Comparison of ENCODE assay signal across 20 cellular contexts in genomic region chr1:234763910-234764309, GRCh38.
"Had no signal": no experiment of that assay in that cellular context is flagged by ENCODE, and none has a peak within 500 bp of the region (broad histone marks: within the 10 kb centered on the region; RNA-seq: fewer than 3 reads in every experiment).

No MANE protein-coding gene starts in this region.

- FAIRE-seq: endometrium, frontal cortex, islet of Langerhans, pancreas had no signal

- H3K4me1 ChIP-seq: uterus had no signal

- DNase-seq: cortex of kidney; effector memory CD4-positive, alpha-beta T cell; heart right ventricle; hypothalamus; kidney glomerular epithelial cell; naive thymus-derived CD4-positive, alpha-beta T cell; occipital lobe; pancreas; right cardiac atrium; stimulated activated CD4-positive, alpha-beta T cell treated with anti-CD3 and anti-CD28 coated beads, Interleukin-4, amount 100 ng/mL, for 1 hour; stimulated activated CD8-positive, alpha-beta memory T cell treated with anti-CD3 and anti-CD28 coated beads, Interleukin-4, amount 100 ng/mL, for 48 hours; stimulated activated naive CD8-positive, alpha-beta T cell treated with anti-CD3 and anti-CD28 coated beads, Interleukin-15, Interleukin-2, amounts not matched to agents 100 U/mL and 50 U/mL, for 24 hours; tibial artery; upper lobe of left lung; uterus had no signal

- ATAC-seq: esophagus mucosa; naive thymus-derived CD4-positive, alpha-beta T cell; pancreas; right cardiac atrium; stimulated activated effector memory CD8-positive, alpha-beta T cell treated with anti-CD3 and anti-CD28 coated beads, Interleukin-12 subunit alpha, Interleukin-12 subunit beta, amount 100 ng/mL, for 72 hours; stimulated activated naive CD8-positive, alpha-beta T cell treated with anti-CD3 and anti-CD28 coated beads, Interleukin-15, Interleukin-2, amounts not matched to agents 100 U/mL and 50 U/mL, for 24 hours had no signal

- H3K27me3 ChIP-seq: heart right ventricle, pancreas, tibial artery, upper lobe of left lung, uterus had no signal

- H3K4me3 ChIP-seq: heart right ventricle, pancreas, tibial artery, upper lobe of left lung, uterus had no signal

- H3K36me3 ChIP-seq: heart right ventricle, pancreas, tibial artery, upper lobe of left lung, uterus had no signal

- H3K9me3 ChIP-seq: heart right ventricle, pancreas, tibial artery, upper lobe of left lung, uterus had no signal

- H3K27ac ChIP-seq: heart right ventricle, pancreas, tibial artery, upper lobe of left lung, uterus had no signal
